8 cellular contexts compared by ENCODE assay signal in genomic region chr14:56333361-56334279, GRCh38.
DNase-seq lines count a peak whose midpoint lies in the region; ATAC-seq, FAIRE-seq and TF ChIP-seq lines count a peak whose summit lies in the region.

No MANE protein-coding gene starts in this region.

- no peak for TF ChIP-seq CTCF in keratinocyte (optimal IDR thresholded peaks at IDR 0.05 in 1 of 3, IDR thresholded peaks at IDR 0.05 in 1 of 3, conservative IDR thresholded peaks at IDR 0.05 in 1 of 3; ENCODE audit: extremely low read depth in 1 of 3, insufficient read depth in 2 of 3, low read length in 3 of 3)
- TF ChIP-seq CTCF in mesothelial cell of epicardium (IDR thresholded peaks at IDR 0.05; ENCODE audit: unreplicated experiment) = no peak

- peaks cover 13% of the 10 kb centered on the region for H3K4me1 Mint-ChIP-seq in T-helper 1 cell treated with Interleukin-12 subunit alpha and Interleukin-12 subunit beta and Interleukin-4 antibody, amounts not matched to agents 30 μg/mL and 1 μg/mL, for 36 hours (ENCODE audit: low read depth)
- H3K4me1 Mint-ChIP-seq in mesothelial cell of epicardium = no peaks in the 10 kb centered on the region

- no peaks in the 10 kb centered on the region for H3K27me3 Mint-ChIP-seq in T-helper 1 cell treated with Interleukin-12 subunit alpha and Interleukin-12 subunit beta and Interleukin-4 antibody, amounts not matched to agents 30 μg/mL and 1 μg/mL, for 36 hours (ENCODE audit: low read depth)
- H3K27me3 Mint-ChIP-seq in mesothelial cell of epicardium (ENCODE audit: low read depth) = no peaks in the 10 kb centered on the region

- no peak overlapping the region for H3K4me3 Mint-ChIP-seq in T-helper 1 cell treated with Interleukin-12 subunit alpha and Interleukin-12 subunit beta and Interleukin-4 antibody, amounts not matched to agents 30 μg/mL and 1 μg/mL, for 36 hours
- H3K4me3 Mint-ChIP-seq in mesothelial cell of epicardium = no peak overlapping the region

- H3K9ac ChIP-seq in keratinocyte (ENCODE audit: control insufficient read depth, extremely low read depth, insufficient read depth, low read length) = no peak overlapping the region

- H2AFZ ChIP-seq in keratinocyte (ENCODE audit: control insufficient read depth, low read length) = peak overlapping the region; percentile 13

- H3K27ac ChIP-seq in keratinocyte (ENCODE audit: control insufficient read depth, insufficient read depth, low read length) = no peak overlapping the region

- no peaks in the 10 kb centered on the region for H3K9me3 Mint-ChIP-seq in T-helper 1 cell treated with Interleukin-12 subunit alpha and Interleukin-12 subunit beta and Interleukin-4 antibody, amounts not matched to agents 30 μg/mL and 1 μg/mL, for 36 hours
- H3K9me3 Mint-ChIP-seq in mesothelial cell of epicardium = no peaks in the 10 kb centered on the region

- H3K27me3 ChIP-seq in keratinocyte (ENCODE audit: control insufficient read depth, extremely low read depth, insufficient read depth, low read length) = no peaks in the 10 kb centered on the region

- peaks cover 7% of the 10 kb centered on the region for H3K4me1 ChIP-seq in keratinocyte (ENCODE audit: control insufficient read depth, extremely low read depth, insufficient read depth, low read length)

- H3K9me3 ChIP-seq in keratinocyte (ENCODE audit: control insufficient read depth, low read depth, low read length) = no peaks in the 10 kb centered on the region

- no peaks in the 10 kb centered on the region for H4K20me1 ChIP-seq in keratinocyte (ENCODE audit: control insufficient read depth, extremely low read depth, insufficient read depth, low read length)

- dilution Hi-C loops in keratinocyte (cut with MboI; ENCODE audit: extremely low pct_ligation_motif_present, low sequenced_read_pairs) = no loop called here

- no peak overlapping the region for H3K4me3 ChIP-seq in keratinocyte (ENCODE audit: control insufficient read depth in 2 of 3, extremely low read depth in 1 of 3, insufficient read depth in 2 of 3, low read depth in 1 of 3, low read length in 3 of 3)

- H3K79me2 ChIP-seq in keratinocyte (ENCODE audit: control insufficient read depth, insufficient read depth, low read length) = no peaks in the 10 kb centered on the region

- no peak overlapping the region for H3K4me2 ChIP-seq in keratinocyte (ENCODE audit: control insufficient read depth, extremely low read depth, insufficient read depth, low read depth, low read length)

- H3K27ac Mint-ChIP-seq in T-helper 1 cell treated with Interleukin-12 subunit alpha and Interleukin-12 subunit beta and Interleukin-4 antibody, amounts not matched to agents 30 μg/mL and 1 μg/mL, for 36 hours = peak overlapping the region; percentile 41
- H3K27ac Mint-ChIP-seq in mesothelial cell of epicardium = no peak overlapping the region

- DNase-seq in AML-193 (lab: John Stamatoyannopoulos, UW) = peak; percentile 3 to 8
- DNase-seq in M059J (ENCODE audit: low read depth) = peak; percentile 86
- no peak for DNase-seq in keratinocyte (ENCODE audit: low read depth, low spot score)
- no peak for DNase-seq in mesothelial cell of epicardium (ENCODE audit: low spot score in 2 of 2, unreplicated experiment in 2 of 2)
- no peak for DNase-seq in occipital lobe (lab: John Stamatoyannopoulos, UW)

- no peak for ATAC-seq in GM21737 (IDR thresholded peaks at IDR 0.05; ENCODE audit: unreplicated experiment)
- ATAC-seq in GM19452 (IDR thresholded peaks at IDR 0.05; ENCODE audit: unreplicated experiment) = no peak

- no peaks in the 10 kb centered on the region for H3K36me3 Mint-ChIP-seq in T-helper 1 cell treated with Interleukin-12 subunit alpha and Interleukin-12 subunit beta and Interleukin-4 antibody, amounts not matched to agents 30 μg/mL and 1 μg/mL, for 36 hours (ENCODE audit: low read depth)
- H3K36me3 Mint-ChIP-seq in mesothelial cell of epicardium = no peaks in the 10 kb centered on the region

- peak; percentile 59 for FAIRE-seq in keratinocyte (lab: Jason Lieb, UNC)

- H3K36me3 ChIP-seq in keratinocyte (ENCODE audit: control insufficient read depth in 2 of 2, extremely low read depth in 1 of 2, insufficient read depth in 2 of 2, low read length in 2 of 2) = no peaks in the 10 kb centered on the region

- no peaks in the 10 kb centered on the region for H3K9me1 ChIP-seq in keratinocyte (ENCODE audit: control insufficient read depth, extremely low read depth, insufficient read depth, low read length)

Comparison
In these comparisons a context has a peak if more than half of its experiments do, and no peak if none do; other contexts are left out.
1. DNase-seq: peak in AML-193 (2 of 2) and M059J (single experiment); none in keratinocyte (single experiment), mesothelial cell of epicardium (0 of 2) and occipital lobe (single experiment).